8 cellular contexts compared by ENCODE assay signal in genomic region chr2:129849559-129850160, GRCh38.
A peak's percentile ranks its signal among the peaks of the same experiment; 100 is the strongest.
DNase-seq lines count a peak whose midpoint lies in the region; ATAC-seq and TF ChIP-seq lines count a peak whose summit lies in the region.

No MANE protein-coding gene starts in this region.

- H3K4me3 Mint-ChIP-seq in glutamatergic neuron (ENCODE audit: unreplicated experiment) = no peak overlapping the region

- TF ChIP-seq CTCF in 22Rv1 (IDR thresholded peaks at IDR 0.05) (peak; percentile 65), GM10266 (IDR thresholded peaks at IDR 0.05; ENCODE audit: control insufficient read depth, insufficient read depth, low read depth, missing control alignments) (peak; percentile 78), WERI-Rb-1 (IDR thresholded peaks at IDR 0.05; ENCODE audit: low read depth, low read length) (0 out of 2 replicates have a peak, but pooled peaks have one; percentile 19), glutamatergic neuron (IDR thresholded peaks at IDR 0.05; ENCODE audit: partially characterized antibody, unreplicated experiment) (peak; percentile 82), retinal pigment epithelial cell (conservative IDR thresholded peaks at IDR 0.05; ENCODE audit: low read depth, low read length) (peak; percentile 64)

- peak; percentile 74 for ATAC-seq in HG02870 (IDR thresholded peaks at IDR 0.05; ENCODE audit: unreplicated experiment)

- peak; percentile 61 for DNase-seq in GM10266 (ENCODE audit: extremely low spot score)
- DNase-seq in NCI-H2029 treated with DMSO at 0.1 percent for 48 hours (lab: John Stamatoyannopoulos, UW) = peak; percentile 87
- DNase-seq in WERI-Rb-1 = no peak
- no peak for DNase-seq in glutamatergic neuron
- DNase-seq in retinal pigment epithelial cell (ENCODE audit: low read depth) = peak; percentile 18
- DNase-seq in activated CD8-positive, alpha-beta memory T cell treated with anti-CD3 and anti-CD28 coated beads, Interleukin-2, amount 50 U/mL, for 48 hours = no peak

- H3K9me3 Mint-ChIP-seq in glutamatergic neuron (ENCODE audit: unreplicated experiment) = peaks cover 2% of the 10 kb centered on the region

- peaks cover 2% of the 10 kb centered on the region for H3K4me1 Mint-ChIP-seq in glutamatergic neuron (ENCODE audit: low read depth, unreplicated experiment)

- no peaks in the 10 kb centered on the region for H3K36me3 ChIP-seq in WERI-Rb-1

- H3K9me3 ChIP-seq in WERI-Rb-1 (ENCODE audit: severe bottlenecking) = no peaks in the 10 kb centered on the region

- no peak overlapping the region for H3K27ac ChIP-seq in 22Rv1
- no peak overlapping the region for H3K27ac ChIP-seq in WERI-Rb-1

- H3K4me3 ChIP-seq in WERI-Rb-1 (ENCODE audit: low read depth, low read length) (no peak overlapping the region), retinal pigment epithelial cell (ENCODE audit: low read length) (no peak overlapping the region)

- no peaks in the 10 kb centered on the region for H3K27me3 ChIP-seq in WERI-Rb-1 (ENCODE audit: insufficient read depth, low read depth, severe bottlenecking)

- H3K27me3 Mint-ChIP-seq in glutamatergic neuron (ENCODE audit: unreplicated experiment) = peaks cover 5% of the 10 kb centered on the region

- H3K36me3 Mint-ChIP-seq in glutamatergic neuron (ENCODE audit: unreplicated experiment) = peaks cover 7% of the 10 kb centered on the region

- no peak overlapping the region for H3K27ac Mint-ChIP-seq in glutamatergic neuron (ENCODE audit: unreplicated experiment)

Comparison
In these comparisons a context has a peak if more than half of its experiments do, and no peak if none do; other contexts are left out.
1. CTCF ChIP-seq: peak in every context shown above with its lines; median percentile 82 in glutamatergic neuron; 78 in GM10266; 65 in 22Rv1; 64 in retinal pigment epithelial cell; 19 in WERI-Rb-1.
2. DNase-seq: peak in GM10266 (single experiment), NCI-H2029 treated with DMSO at 0.1 percent for 48 hours (single experiment) and retinal pigment epithelial cell (single experiment); none in WERI-Rb-1 (single experiment), glutamatergic neuron (single experiment) and activated CD8-positive, alpha-beta memory T cell treated with anti-CD3 and anti-CD28 coated beads, Interleukin-2, amount 50 U/mL, for 48 hours (single experiment).